In the genomic region with DNA sequence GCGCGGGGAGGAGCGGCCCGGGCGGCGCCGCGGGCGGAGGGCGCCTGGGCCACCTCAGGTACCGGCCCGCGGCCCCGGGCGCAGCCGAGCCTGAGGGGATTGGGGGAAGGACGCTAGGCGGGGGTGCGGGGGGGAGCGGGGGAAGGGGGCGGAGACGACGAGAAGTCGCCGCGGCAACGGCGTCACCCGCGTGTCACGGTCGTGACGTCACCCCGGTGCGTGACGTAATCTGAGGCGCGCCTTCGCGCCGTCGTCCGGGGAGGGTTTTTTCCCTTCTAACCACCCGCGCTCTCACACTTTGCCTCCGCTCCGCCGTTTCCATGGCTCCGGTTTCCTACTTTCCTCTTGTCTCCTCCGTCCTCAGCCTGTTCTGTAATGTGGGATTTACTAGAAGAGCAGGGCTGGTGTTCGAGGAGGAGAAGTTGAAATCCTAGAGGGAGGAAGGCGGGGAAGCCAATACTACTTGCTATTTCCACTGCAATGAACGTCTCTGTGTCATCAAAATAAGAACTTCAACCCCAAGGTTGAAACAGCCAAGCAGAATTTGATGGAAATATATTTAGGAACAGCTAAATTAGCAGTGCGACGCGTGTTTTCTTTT, we compare ENCODE assay signal across 8 cellular contexts. TPM values are rescaled to one million over a fixed set of nuclear protein-coding genes. Genes with fewer than 3 reads are reported as not detected.
DNase-seq lines count a peak whose midpoint lies in the region; ATAC-seq and TF ChIP-seq lines count a peak whose summit lies in the region.

A gene (minus strand): TSS at position 109 of the 601 bp plus-strand sequence. CDS start 226 bp downstream, outside the sequence.

- H3K4me3 ChIP-seq in HFF-Myc (replicated peaks; ENCODE audit: low read depth, low read length) (peak within 1 kb of the TSS; percentile 90), SK-N-MC (peak within 1 kb of the TSS; percentile 85), gastroesophageal sphincter (peak within 1 kb of the TSS; percentile 96 to 99), neutrophil (ENCODE audit: low read depth in 1 of 2, low read length in 1 of 2) (peak within 1 kb of the TSS; percentile 78 to 89)

- H3K4me1 ChIP-seq in gastroesophageal sphincter (peaks cover 3 to 45% (median 13%) of the 10 kb centered on the region in 3 donors), neutrophil (ENCODE audit: control insufficient read depth in 1 of 2, insufficient read depth in 1 of 2, low read depth in 1 of 2, low read length in 1 of 2) (peaks cover 29 to 33% of the 10 kb centered on the region in 2 experiments)

- CTCF ChIA-PET in activated naive CD4-positive, alpha-beta T cell treated with anti-CD3 and anti-CD28 coated beads, Interleukin-2, amount 10 ng/mL, durations not matched to agents 7 days and 5 days (lab: Charles Lee): interaction anchor here (2.7 kb wide), 1 partner anchor 89 kb away, joined by 9 read pairs; a partner anchor contains a TSS

- 3% methylated on average over 5 to 11 of the region's 56 CpGs for WGBS in gastroesophageal sphincter (ENCODE audit: low coverage in 1 of 2), 2 donors

- H3K36me3 ChIP-seq in SK-N-MC (ENCODE audit: insufficient read depth, low read length): no peaks in the 10 kb centered on the region
- H3K36me3 ChIP-seq in gastroesophageal sphincter: no peaks in the 10 kb centered on the region
- no peaks in the 10 kb centered on the region for H3K36me3 ChIP-seq in neutrophil

- H3K9me3 Mint-ChIP-seq in activated naive CD4-positive, alpha-beta T cell treated with anti-CD3 and anti-CD28 coated beads, Interleukin-2, amount 10 ng/mL, durations not matched to agents 7 days and 5 days: no peaks in the 10 kb centered on the region

- no peaks in the 10 kb centered on the region for H3K9me3 ChIP-seq in SK-N-MC (ENCODE audit: low read depth, low read length)
- no peaks in the 10 kb centered on the region for H3K9me3 ChIP-seq in gastroesophageal sphincter
- no peaks in the 10 kb centered on the region for H3K9me3 ChIP-seq in neutrophil

- DNase-seq in GM03348 (ENCODE audit: low spot score) (peak; percentile 96), HFF-Myc (ENCODE audit: extremely low read depth, low read depth) (peak; percentile 72), NAMALWA (ENCODE audit: low spot score) (peak; percentile 95), SK-N-MC (ENCODE audit: low read depth, low spot score) (peak; percentile 47)
- DNase-seq in activated naive CD4-positive, alpha-beta T cell treated with anti-CD3 and anti-CD28 coated beads, Interleukin-2, amount 10 ng/mL, durations not matched to agents 7 days and 5 days: peak; percentile 92

- H3K27ac ChIP-seq in SK-N-MC (peak within 1 kb of the TSS; percentile 92), gastroesophageal sphincter (peak within 1 kb of the TSS; percentile 98 to 100 (median 100)), neutrophil (peak within 1 kb of the TSS; percentile 97)

- peak within 1 kb of the TSS; percentile 87 for H3K4me3 Mint-ChIP-seq in activated naive CD4-positive, alpha-beta T cell treated with anti-CD3 and anti-CD28 coated beads, Interleukin-2, amount 10 ng/mL, durations not matched to agents 7 days and 5 days

- ATAC-seq in gastroesophageal sphincter: peak; percentile 90

- H3K36me3 Mint-ChIP-seq in activated naive CD4-positive, alpha-beta T cell treated with anti-CD3 and anti-CD28 coated beads, Interleukin-2, amount 10 ng/mL, durations not matched to agents 7 days and 5 days: no peaks in the 10 kb centered on the region

- H3K27me3 ChIP-seq in gastroesophageal sphincter (no peaks in the 10 kb centered on the region), neutrophil (no peaks in the 10 kb centered on the region)

- TF ChIP-seq POLR2A in gastroesophageal sphincter (IDR thresholded peaks at IDR 0.05): no peak

- no peak for TF ChIP-seq CTCF in HFF-Myc (IDR thresholded peaks at IDR 0.05; ENCODE audit: low read depth, low read length, missing control alignments)
- TF ChIP-seq CTCF in gastroesophageal sphincter (IDR thresholded peaks at IDR 0.05): no peak
- TF ChIP-seq CTCF in neutrophil (IDR thresholded peaks at IDR 0.05): peak; percentile 8
- no peak for TF ChIP-seq CTCF in subcutaneous adipose tissue (IDR thresholded peaks at IDR 0.05; ENCODE audit: low read depth)

- TF ChIP-seq EP300 in gastroesophageal sphincter (IDR thresholded peaks at IDR 0.05): no peak

- H3K27me3 Mint-ChIP-seq in activated naive CD4-positive, alpha-beta T cell treated with anti-CD3 and anti-CD28 coated beads, Interleukin-2, amount 10 ng/mL, durations not matched to agents 7 days and 5 days: peaks cover 4% of the 10 kb centered on the region

- peak within 1 kb of the TSS; percentile 93 for H3K27ac Mint-ChIP-seq in activated naive CD4-positive, alpha-beta T cell treated with anti-CD3 and anti-CD28 coated beads, Interleukin-2, amount 10 ng/mL, durations not matched to agents 7 days and 5 days

- H3K4me1 Mint-ChIP-seq in activated naive CD4-positive, alpha-beta T cell treated with anti-CD3 and anti-CD28 coated beads, Interleukin-2, amount 10 ng/mL, durations not matched to agents 7 days and 5 days: peaks cover 12% of the 10 kb centered on the region

- H3K9ac ChIP-seq in SK-N-MC (ENCODE audit: insufficient read length): peak within 1 kb of the TSS; percentile 91

RNA-seq across cellular contexts. Expression of the gene that starts here (rescaled TPM):
- 10 to 100 TPM; 33.1 to 56.0 (median 44.8) TPM for total RNA-seq in gastroesophageal sphincter
- 10 to 100 TPM; 37.1 to 56.9 (median 45.3) TPM for total RNA-seq in subcutaneous adipose tissue

Comparison
In these comparisons a context has a peak if more than half of its experiments do, and no peak if none do; other contexts are left out.
1. Peak in every context shown above with its lines: DNase-seq, ATAC-seq, H3K4me3 ChIP-seq and H3K27ac ChIP-seq.